12 cellular contexts compared by ENCODE assay signal in the genomic region with DNA sequence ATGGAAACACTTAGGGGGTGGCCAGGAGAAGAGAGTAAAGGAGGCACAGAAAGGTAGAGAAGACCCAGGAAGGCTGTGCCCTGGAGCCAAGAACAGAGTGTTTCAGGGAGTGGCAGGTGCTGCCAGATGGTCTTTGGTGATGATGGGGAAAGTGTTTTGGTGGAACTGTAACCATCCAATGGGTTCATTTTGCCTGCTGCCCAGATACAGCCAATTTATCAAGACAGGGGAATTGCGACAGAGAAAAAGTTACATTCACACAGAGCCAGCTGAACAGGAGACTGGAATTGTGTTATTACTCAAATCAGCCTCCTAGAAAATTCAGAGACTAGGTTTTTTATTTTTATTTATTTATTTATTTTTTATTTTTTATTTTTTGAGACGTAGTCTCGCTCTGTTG. TPM values are rescaled to one million over a fixed set of nuclear protein-coding genes. Genes with fewer than 3 reads are reported as not detected.
DNase-seq lines count a peak whose midpoint lies in the region; ATAC-seq and TF ChIP-seq lines count a peak whose summit lies in the region.
"Had no signal": no experiment of that assay in that cellular context is flagged by ENCODE, and none has a peak within 500 bp of the region (broad histone marks: within the 10 kb centered on the region; RNA-seq: fewer than 3 reads in every experiment).

No MANE protein-coding gene starts in this region.

- H3K4me3 Mint-ChIP-seq in Calu3 (ENCODE audit: low read depth, unreplicated experiment), result no peak overlapping the region
- H3K4me3 Mint-ChIP-seq in WTC11, result no peak overlapping the region
- H3K4me3 Mint-ChIP-seq in endothelial cell (ENCODE audit: unreplicated experiment), result peak overlapping the region; percentile 71

- no peaks in the 10 kb centered on the region for H3K27me3 ChIP-seq in WERI-Rb-1 (ENCODE audit: insufficient read depth, low read depth, severe bottlenecking)
- H3K27me3 ChIP-seq: BLaER1 treated with 17β-estradiol and CSF1 and Interleukin-3, amounts not matched to agents 10 nM and 100 nM had no signal

- no peak for TF ChIP-seq CTCF in Calu3 (IDR thresholded peaks at IDR 0.05; ENCODE audit: unreplicated experiment)
- TF ChIP-seq CTCF in WTC11 (IDR thresholded peaks at IDR 0.05), result no peak
- no peak for TF ChIP-seq CTCF in endothelial cell (IDR thresholded peaks at IDR 0.05; ENCODE audit: unreplicated experiment)
- no peak for TF ChIP-seq CTCF in WERI-Rb-1 (IDR thresholded peaks at IDR 0.05; ENCODE audit: low read depth, low read length)

- H3K36me3 Mint-ChIP-seq in Calu3 (ENCODE audit: insufficient read depth, unreplicated experiment), result peaks cover 27% of the 10 kb centered on the region
- H3K36me3 Mint-ChIP-seq in WTC11, result peaks cover 28% of the 10 kb centered on the region
- peaks cover 16% of the 10 kb centered on the region for H3K36me3 Mint-ChIP-seq in endothelial cell (ENCODE audit: low read depth, unreplicated experiment)

- no peak overlapping the region for H3K4me3 ChIP-seq in WERI-Rb-1 (ENCODE audit: low read depth, low read length)

- no peak overlapping the region for H3K27ac ChIP-seq in WERI-Rb-1
- H3K27ac ChIP-seq: BLaER1 treated with 17β-estradiol and CSF1 and Interleukin-3, amounts not matched to agents 10 nM and 100 nM had no signal

- H3K27me3 Mint-ChIP-seq in Calu3 (ENCODE audit: unreplicated experiment) (no peaks in the 10 kb centered on the region), WTC11 (ENCODE audit: low read depth) (peaks cover 10% of the 10 kb centered on the region), endothelial cell (ENCODE audit: unreplicated experiment) (peaks cover 5% of the 10 kb centered on the region)

- DNase-seq in Calu3 (no peak), WTC11 (ENCODE audit: low spot score) (no peak), endothelial cell (ENCODE audit: low spot score) (no peak), WERI-Rb-1 (no peak), posterior cingulate gyrus (no peak)
- DNase-seq in effector CD8-positive, alpha-beta T cell (lab: John Stamatoyannopoulos, UW), result no peak
- DNase-seq: CD4-positive, CD25-positive, alpha-beta regulatory T cell; DMS153; DMS79 treated with DMSO at 0.1 percent for 48 hours; EL had no signal

- H3K9me3 Mint-ChIP-seq in Calu3 (ENCODE audit: low read depth, unreplicated experiment) (peaks cover 12% of the 10 kb centered on the region), WTC11 (peaks cover 26% of the 10 kb centered on the region), endothelial cell (ENCODE audit: unreplicated experiment) (peaks cover 6% of the 10 kb centered on the region)

- peaks cover 15% of the 10 kb centered on the region for H3K9me3 ChIP-seq in WERI-Rb-1 (ENCODE audit: severe bottlenecking)

- no TSS peak for BruUV-seq in Calu3 (replicated peaks; lab: Mats Ljungman, UMichigan)

- peak overlapping the region; percentile 51 for H3K27ac Mint-ChIP-seq in Calu3 (ENCODE audit: unreplicated experiment)
- no peak overlapping the region for H3K27ac Mint-ChIP-seq in WTC11
- H3K27ac Mint-ChIP-seq in endothelial cell (ENCODE audit: unreplicated experiment), result no peak overlapping the region

- POLR2A ChIA-PET in WTC11 (lab: Charles Lee), result no interaction called here

- intact Hi-C loops in Calu3 (cut with micrococcal nuclease; ENCODE audit: unreplicated experiment) (no loop called here), posterior cingulate gyrus (cut with DNase I) (loop anchor here (10.0 kb wide), 2 partner anchors 78 to 282 kb away; a partner anchor contains a TSS)

- no peak for ATAC-seq in WTC11
- ATAC-seq in GM21367 (IDR thresholded peaks at IDR 0.05; ENCODE audit: unreplicated experiment), result no peak

- peaks cover 29% of the 10 kb centered on the region for H3K4me1 Mint-ChIP-seq in Calu3 (ENCODE audit: low read depth, unreplicated experiment)
- H3K4me1 Mint-ChIP-seq in WTC11, result peaks cover 22% of the 10 kb centered on the region
- peaks cover 6% of the 10 kb centered on the region for H3K4me1 Mint-ChIP-seq in endothelial cell (ENCODE audit: unreplicated experiment)

- no peaks in the 10 kb centered on the region for H3K36me3 ChIP-seq in WERI-Rb-1

- CTCF ChIA-PET in Calu3 (lab: Charles Lee), result no interaction called here
- CTCF ChIA-PET in WTC11 (lab: Charles Lee), result no interaction called here

TF ChIP-seq in WTC11, 78 proteins besides CTCF, POLR2A, EP300 and RAD21:
- TF ChIP-seq RELA (CRISPR knock-in tag; IDR thresholded peaks at IDR 0.05; ENCODE audit: borderline replicate concordance) (no peak), HMGA2 (CRISPR knock-in tag; IDR thresholded peaks at IDR 0.05) (peak; percentile 33; the same call in 1 of the 2 replicates)

RNA-seq across cellular contexts. Expression of a gene that starts 5.2 kb away (rescaled TPM):
- total RNA-seq in Calu3 (2022) (10.2 and 12.9 TPM in 2 replicates), WTC11 (2021) (7.8 to 9.6 TPM (median 8.0 TPM) in 3 replicates), endothelial cell (ENCODE audit: unreplicated experiment) (3.5 TPM)

RNA-seq across cellular contexts. Expression of a gene that starts 16.9 kb away (rescaled TPM):
- total RNA-seq in Calu3 (2022) (18.7 and 20.3 TPM in 2 replicates), WTC11 (2021) (3.3 to 6.0 TPM (median 5.8 TPM) in 3 replicates), endothelial cell (ENCODE audit: unreplicated experiment) (6.0 TPM)

RNA-seq across cellular contexts. Expression of a gene that starts 50.8 kb away (rescaled TPM):
- total RNA-seq in Calu3 (2022), result 56.9 and 62.3 TPM in 2 replicates
- 34.2 to 44.2 TPM (median 34.5 TPM) in 3 replicates for total RNA-seq in WTC11 (2021)
- 6.7 TPM for total RNA-seq in endothelial cell (ENCODE audit: unreplicated experiment)
